ENCODE assay signal across 20 cellular contexts in genomic region chr14:22607291-22607690, GRCh38. TPM values are rescaled to one million over a fixed set of nuclear protein-coding genes. Genes with fewer than 3 reads are reported as not detected.
"Had no signal": no experiment of that assay in that cellular context is flagged by ENCODE, and none has a peak within 500 bp of the region (broad histone marks: within the 10 kb centered on the region; RNA-seq: fewer than 3 reads in every experiment).

No MANE protein-coding gene starts in this region.

- ATAC-seq: gastrocnemius medialis; left lobe of liver; natural killer cell treated with Interleukin-12 subunit alpha and Interleukin-12 subunit beta and Interleukin-15 and Interleukin-18, amount 100 ng/mL, for 72 hours had no signal

- H3K27ac ChIP-seq: gastrocnemius medialis, right atrium auricular region, spleen, suprapubic skin had no signal

- H3K4me3 Mint-ChIP-seq: activated B cell treated with CpG ODN at 0.5 μM for 24 hours; activated CD4-positive, alpha-beta T cell treated with anti-CD3 and anti-CD28 coated beads, Interleukin-2, amount 10 ng/mL, durations not matched to agents 7 days and 5 days; activated naive CD8-positive, alpha-beta T cell treated with anti-CD3 and anti-CD28 coated beads for 36 hours; activated T-helper 1 cell treated with anti-CD3 and anti-CD28 coated beads, Interleukin-12 subunit alpha, Interleukin-12 subunit beta, Interleukin-2, Interleukin-4 antibody, amounts not matched to agents 30 ng/mL and 10 ng/mL and 1 ng/mL, durations not matched to agents 14 hours and 24 hours and 36 hours; dendritic cell treated with granulocyte-macrophage colony-stimulating factor and Interleukin-4, amounts not matched to agents 40 ng/mL and 50 ng/mL, for 4 days; natural killer cell treated with Interleukin-12 subunit alpha and Interleukin-12 subunit beta and Interleukin-15 and Interleukin-18, amount 100 ng/mL, for 72 hours; stimulated activated naive CD8-positive, alpha-beta T cell treated with anti-CD3 and anti-CD28 coated beads, Interleukin-15, Interleukin-2, amounts not matched to agents 100 ng/mL and 50 ng/mL, for 24 hours had no signal

- H3K27me3 ChIP-seq: gastrocnemius medialis, right atrium auricular region, spleen, suprapubic skin had no signal

- H3K4me1 Mint-ChIP-seq: activated B cell treated with CpG ODN at 0.5 μM for 24 hours; activated CD4-positive, alpha-beta T cell treated with anti-CD3 and anti-CD28 coated beads, Interleukin-2, amount 10 ng/mL, durations not matched to agents 7 days and 5 days; activated naive CD8-positive, alpha-beta T cell treated with anti-CD3 and anti-CD28 coated beads for 36 hours had no signal

- H3K9me3 ChIP-seq: gastrocnemius medialis, right atrium auricular region, spleen, suprapubic skin had no signal

- H3K9me3 Mint-ChIP-seq: activated B cell treated with CpG ODN at 0.5 μM for 24 hours; activated CD4-positive, alpha-beta T cell treated with anti-CD3 and anti-CD28 coated beads, Interleukin-2, amount 10 ng/mL, durations not matched to agents 7 days and 5 days; activated naive CD8-positive, alpha-beta T cell treated with anti-CD3 and anti-CD28 coated beads for 36 hours; activated T-helper 1 cell treated with anti-CD3 and anti-CD28 coated beads, Interleukin-12 subunit alpha, Interleukin-12 subunit beta, Interleukin-2, Interleukin-4 antibody, amounts not matched to agents 30 ng/mL and 10 ng/mL and 1 ng/mL, durations not matched to agents 14 hours and 24 hours and 36 hours; dendritic cell treated with granulocyte-macrophage colony-stimulating factor and Interleukin-4, amounts not matched to agents 40 ng/mL and 50 ng/mL, for 4 days; natural killer cell treated with Interleukin-12 subunit alpha and Interleukin-12 subunit beta and Interleukin-15 and Interleukin-18, amount 100 ng/mL, for 72 hours; stimulated activated naive CD8-positive, alpha-beta T cell treated with anti-CD3 and anti-CD28 coated beads, Interleukin-15, Interleukin-2, amounts not matched to agents 100 ng/mL and 50 ng/mL, for 24 hours had no signal

- H3K4me1 ChIP-seq: gastrocnemius medialis, right atrium auricular region, spleen, suprapubic skin had no signal

- DNase-seq: activated B cell treated with CpG ODN at 0.5 μM for 24 hours; activated CD4-positive, alpha-beta T cell treated with anti-CD3 and anti-CD28 coated beads, Interleukin-2, amount 10 ng/mL, durations not matched to agents 7 days and 5 days; activated CD8-positive, alpha-beta memory T cell treated with anti-CD3 and anti-CD28 coated beads, Interleukin-2, amount 50 U/mL, for 48 hours; activated naive CD8-positive, alpha-beta T cell treated with anti-CD3 and anti-CD28 coated beads for 36 hours; amygdala; erythroblast; gastrocnemius medialis; islet precursor cell; spleen; trophoblast cell had no signal

- H3K27ac Mint-ChIP-seq: activated B cell treated with CpG ODN at 0.5 μM for 24 hours; activated CD4-positive, alpha-beta T cell treated with anti-CD3 and anti-CD28 coated beads, Interleukin-2, amount 10 ng/mL, durations not matched to agents 7 days and 5 days; activated naive CD8-positive, alpha-beta T cell treated with anti-CD3 and anti-CD28 coated beads for 36 hours; activated T-helper 1 cell treated with anti-CD3 and anti-CD28 coated beads, Interleukin-12 subunit alpha, Interleukin-12 subunit beta, Interleukin-2, Interleukin-4 antibody, amounts not matched to agents 30 ng/mL and 10 ng/mL and 1 ng/mL, durations not matched to agents 14 hours and 24 hours and 36 hours; dendritic cell treated with granulocyte-macrophage colony-stimulating factor and Interleukin-4, amounts not matched to agents 40 ng/mL and 50 ng/mL, for 4 days; stimulated activated naive CD8-positive, alpha-beta T cell treated with anti-CD3 and anti-CD28 coated beads, Interleukin-15, Interleukin-2, amounts not matched to agents 100 ng/mL and 50 ng/mL, for 24 hours had no signal

- H3K4me3 ChIP-seq: gastrocnemius medialis, right atrium auricular region, spleen, suprapubic skin had no signal

- H3K27me3 Mint-ChIP-seq: activated B cell treated with CpG ODN at 0.5 μM for 24 hours; activated CD4-positive, alpha-beta T cell treated with anti-CD3 and anti-CD28 coated beads, Interleukin-2, amount 10 ng/mL, durations not matched to agents 7 days and 5 days; activated naive CD8-positive, alpha-beta T cell treated with anti-CD3 and anti-CD28 coated beads for 36 hours; natural killer cell treated with Interleukin-12 subunit alpha and Interleukin-12 subunit beta and Interleukin-15 and Interleukin-18, amount 100 ng/mL, for 72 hours; stimulated activated naive CD8-positive, alpha-beta T cell treated with anti-CD3 and anti-CD28 coated beads, Interleukin-15, Interleukin-2, amounts not matched to agents 100 ng/mL and 50 ng/mL, for 24 hours had no signal

RNA-seq across cellular contexts. Expression of gene OR6J1, which starts 36.9 kb away (rescaled TPM):
- total RNA-seq: activated B cell treated with CpG ODN at 0.5 μM for 24 hours; activated CD4-positive, alpha-beta T cell treated with anti-CD3 and anti-CD28 coated beads, Interleukin-2, amount 10 ng/mL, durations not matched to agents 7 days and 5 days; activated naive CD8-positive, alpha-beta T cell treated with anti-CD3 and anti-CD28 coated beads for 36 hours; activated T-helper 1 cell treated with anti-CD3 and anti-CD28 coated beads, Interleukin-12 subunit alpha, Interleukin-12 subunit beta, Interleukin-2, Interleukin-4 antibody, amounts not matched to agents 30 ng/mL and 10 ng/mL and 1 ng/mL, durations not matched to agents 14 hours and 24 hours and 36 hours; gastrocnemius medialis; left lobe of liver; mucosa of gallbladder; natural killer cell treated with Interleukin-12 subunit alpha and Interleukin-12 subunit beta and Interleukin-15 and Interleukin-18, amount 100 ng/mL, for 72 hours; posterior vena cava; right atrium auricular region; spleen; suprapubic skin; T-helper 2 cell treated with Interferon-gamma antibody and Interleukin-4, amounts not matched to agents 100 ng/mL and 5 ng/mL, for 36 hours had no signal
